Comparison of ENCODE assay signal across 8 cellular contexts in the genomic region with DNA sequence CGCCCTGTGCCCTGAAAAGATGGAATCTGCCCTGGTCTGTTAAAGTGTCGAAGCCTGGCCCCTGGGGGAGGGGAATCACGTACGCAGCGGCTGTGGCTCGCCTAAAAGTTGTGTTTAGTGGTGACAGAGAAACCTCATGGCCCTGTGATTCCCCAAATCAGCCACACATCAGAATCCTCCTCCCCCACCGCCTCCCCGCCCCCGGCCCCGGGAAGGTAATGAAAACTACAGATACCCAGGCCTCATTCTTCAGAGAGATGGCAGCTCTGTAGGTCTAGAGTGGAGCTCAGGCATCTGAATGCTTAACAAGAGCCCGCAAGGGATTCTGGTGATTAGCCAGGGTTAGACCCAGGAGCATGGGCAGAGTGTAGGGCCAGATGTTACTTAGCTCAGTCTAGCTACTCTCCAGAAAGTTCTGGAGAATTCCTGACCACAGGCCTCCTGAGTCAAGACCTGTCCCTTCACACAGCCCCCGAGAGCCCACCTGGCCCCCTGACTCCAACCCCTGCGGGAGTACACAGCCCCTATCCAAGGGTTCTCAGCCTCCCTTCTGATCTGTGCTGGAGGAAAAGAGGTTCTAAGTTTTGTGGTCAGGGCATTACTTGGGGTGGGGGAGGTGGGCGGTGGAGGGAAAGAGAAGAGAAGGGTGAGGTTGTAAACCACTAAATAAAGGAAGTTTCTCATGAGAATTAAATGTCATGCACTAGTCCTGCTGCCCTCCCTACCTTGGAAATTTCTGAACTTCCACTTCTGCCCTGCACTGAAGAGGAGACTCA.
A peak's percentile ranks its signal among the peaks of the same experiment; 100 is the strongest.
DNase-seq lines count a peak whose midpoint lies in the region; ATAC-seq and TF ChIP-seq lines count a peak whose summit lies in the region.

No MANE protein-coding gene starts in this region.

- H3K4me3 ChIP-seq in AG09309 (ENCODE audit: control insufficient read depth, low read depth, low read length): peak overlapping the region; percentile 59; the same call in 1 of the 2 replicates
- peak overlapping the region in 9 of 10 donors; percentile 14 to 64 (median 58) for H3K4me3 ChIP-seq in heart right ventricle

- H3K9me3 ChIP-seq in heart right ventricle: no peaks in the 10 kb centered on the region

- peaks cover 0 to 31% (median 0%) of the 10 kb centered on the region in 9 donors for H3K36me3 ChIP-seq in heart right ventricle

- WGBS in heart right ventricle, 2 donors: 61 to 67% methylated on average over 14 of the region's 14 CpGs

- DNase-seq in AG09309 (ENCODE audit: low read depth): no peak
- peak; percentile 68 to 75 for DNase-seq in NOMO-1 (lab: John Stamatoyannopoulos, UW; ENCODE audit: unreplicated experiment in 2 of 2)
- DNase-seq in activated T-cell treated with anti-CD3 and anti-CD28 coated beads, Interleukin-2, amount 50 U/mL, for 48 hours: peak; percentile 80 to 82
- no peak for DNase-seq in heart right ventricle
- peak; percentile 61 to 74 for DNase-seq in stimulated activated CD4-positive, alpha-beta T cell treated with anti-CD3 and anti-CD28 coated beads, Interleukin-4, amount 100 ng/mL, for 4 hours
- no peak for DNase-seq in SHP77 treated with DMSO at 0.1 percent for 48 hours (lab: John Stamatoyannopoulos, UW)

- intact Hi-C loops in heart right ventricle (cut with DNase I): loop anchor here in 1 of 10 donors (10.0 kb wide), 1 partner anchor 118 kb away; a partner anchor contains a TSS

- TF ChIP-seq CTCF in AG09309 (IDR thresholded peaks at IDR 0.05; ENCODE audit: control insufficient read depth, insufficient read depth, low read depth, low read length, missing control alignments): no peak
- no peak for TF ChIP-seq CTCF in heart right ventricle (IDR thresholded peaks at IDR 0.05)

- ATAC-seq in GM21447 (IDR thresholded peaks at IDR 0.05; ENCODE audit: unreplicated experiment): peak; percentile 54
- ATAC-seq in heart right ventricle: peak in 3 of 8 donors; percentile 5 to 53 (median 10)
- ATAC-seq in HG03571 (IDR thresholded peaks at IDR 0.05; ENCODE audit: unreplicated experiment): no peak

- H3K4me1 ChIP-seq in heart right ventricle: peaks cover 0 to 76% (median 45%) of the 10 kb centered on the region in 9 donors

- peak overlapping the region; percentile 8 to 94 (median 85) for H3K27ac ChIP-seq in heart right ventricle

- H3K27me3 ChIP-seq in heart right ventricle: no peaks in the 10 kb centered on the region

Comparison
In these comparisons a context has a peak if more than half of its experiments do, and no peak if none do; other contexts are left out.
1. DNase-seq: peak in NOMO-1 (2 of 2), activated T-cell treated with anti-CD3 and anti-CD28 coated beads, Interleukin-2, amount 50 U/mL, for 48 hours (2 of 2) and stimulated activated CD4-positive, alpha-beta T cell treated with anti-CD3 and anti-CD28 coated beads, Interleukin-4, amount 100 ng/mL, for 4 hours (2 of 2); none in AG09309 (single experiment), heart right ventricle (0 of 2) and SHP77 treated with DMSO at 0.1 percent for 48 hours (single experiment).